In the genomic region with DNA sequence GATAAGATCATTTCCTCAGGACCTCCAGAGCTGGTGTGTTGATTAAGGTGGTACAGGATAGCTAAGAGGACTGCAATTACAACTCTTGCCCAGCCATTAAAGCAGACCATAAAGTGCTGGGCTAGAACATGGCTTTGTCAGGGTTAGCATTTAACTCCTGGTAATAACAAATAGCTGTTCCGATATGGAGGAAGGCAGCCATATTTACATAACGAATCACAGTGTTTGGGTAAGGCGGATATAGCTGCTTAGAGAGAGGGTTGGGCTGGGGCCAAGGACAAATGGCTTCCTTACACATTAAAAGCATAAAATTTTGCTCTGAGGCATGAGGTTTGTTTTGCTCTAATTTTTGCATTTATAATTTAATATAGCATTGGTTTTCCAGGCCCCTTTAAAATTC, we compare ENCODE assay signal across 1 cellular context.
A peak's percentile ranks its signal among the peaks of the same experiment; 100 is the strongest.
TF ChIP-seq lines count a peak whose summit lies in the region.

No MANE protein-coding gene starts in this region.

TF ChIP-seq in HepG2, 621 proteins besides CTCF, POLR2A, EP300 and RAD21 (continued from another document and continues in another):
- TF ChIP-seq, protein P1, sequence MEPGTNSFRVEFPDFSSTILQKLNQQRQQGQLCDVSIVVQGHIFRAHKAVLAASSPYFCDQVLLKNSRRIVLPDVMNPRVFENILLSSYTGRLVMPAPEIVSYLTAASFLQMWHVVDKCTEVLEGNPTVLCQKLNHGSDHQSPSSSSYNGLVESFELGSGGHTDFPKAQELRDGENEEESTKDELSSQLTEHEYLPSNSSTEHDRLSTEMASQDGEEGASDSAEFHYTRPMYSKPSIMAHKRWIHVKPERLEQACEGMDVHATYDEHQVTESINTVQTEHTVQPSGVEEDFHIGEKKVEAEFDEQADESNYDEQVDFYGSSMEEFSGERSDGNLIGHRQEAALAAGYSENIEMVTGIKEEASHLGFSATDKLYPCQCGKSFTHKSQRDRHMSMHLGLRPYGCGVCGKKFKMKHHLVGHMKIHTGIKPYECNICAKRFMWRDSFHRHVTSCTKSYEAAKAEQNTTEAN (CRISPR knock-in tag; conservative IDR thresholded peaks at IDR 0.05): no peak
- TF ChIP-seq EHMT2 (IDR thresholded peaks at IDR 0.05; ENCODE audit: borderline replicate concordance, low read depth, low read length) (no peak), SAP130 (CRISPR knock-in tag; IDR thresholded peaks at IDR 0.05; ENCODE audit: low read depth) (peak; percentile 43; the same call in 1 of the 2 replicates), HIVEP1 (CRISPR knock-in tag; IDR thresholded peaks at IDR 0.05) (no peak), SP1 (IDR thresholded peaks at IDR 0.05) (no peak), SP1 (CRISPR knock-in tag; IDR thresholded peaks at IDR 0.05) (no peak), RARA (CRISPR knock-in tag; IDR thresholded peaks at IDR 0.05) (peak; percentile 95), SIN3A (IDR thresholded peaks at IDR 0.05; ENCODE audit: borderline replicate concordance, low read depth, low read length) (no peak), NR2F6 (IDR thresholded peaks at IDR 0.05) (0 out of 2 replicates have a peak, but pooled peaks have one; percentile 20), NR2F6 (CRISPR knock-in tag; IDR thresholded peaks at IDR 0.05) (peak; percentile 52; the same call in 1 of the 2 replicates), ZFP37 (CRISPR knock-in tag; IDR thresholded peaks at IDR 0.05; ENCODE audit: borderline replicate concordance) (no peak), KDM4B (CRISPR knock-in tag; IDR thresholded peaks at IDR 0.05) (no peak), NPAS2 (CRISPR knock-in tag; IDR thresholded peaks at IDR 0.05; ENCODE audit: borderline replicate concordance) (no peak), REPIN1 (CRISPR knock-in tag; IDR thresholded peaks at IDR 0.05; ENCODE audit: borderline replicate concordance, low read depth) (no peak), ZSCAN9 (CRISPR knock-in tag; IDR thresholded peaks at IDR 0.05; ENCODE audit: borderline replicate concordance) (no peak), ZFAT (CRISPR knock-in tag; conservative IDR thresholded peaks at IDR 0.05) (no peak), FOXA3 (CRISPR knock-in tag; IDR thresholded peaks at IDR 0.05) (peak; percentile 92), ZFP41 (CRISPR knock-in tag; IDR thresholded peaks at IDR 0.05; ENCODE audit: borderline replicate concordance) (no peak), RXRB (CRISPR knock-in tag; IDR thresholded peaks at IDR 0.05; ENCODE audit: borderline replicate concordance) (peak; percentile 80), ZNF615 (CRISPR knock-in tag; IDR thresholded peaks at IDR 0.05; ENCODE audit: borderline replicate concordance) (no peak), ZNF644 (CRISPR knock-in tag; IDR thresholded peaks at IDR 0.05; ENCODE audit: low read depth) (peak; percentile 79), ZFY (CRISPR knock-in tag; IDR thresholded peaks at IDR 0.05) (no peak), SATB2 (CRISPR knock-in tag; IDR thresholded peaks at IDR 0.05) (no peak), ZSCAN20 (CRISPR knock-in tag; IDR thresholded peaks at IDR 0.05; ENCODE audit: borderline replicate concordance) (no peak), ZNF776 (CRISPR knock-in tag; IDR thresholded peaks at IDR 0.05) (no peak), ETV6 (CRISPR knock-in tag; conservative IDR thresholded peaks at IDR 0.05) (no peak), SMARCC2 (IDR thresholded peaks at IDR 0.05) (no peak), SP2 (CRISPR knock-in tag; IDR thresholded peaks at IDR 0.05) (no peak)
- TF ChIP-seq, protein P2, sequence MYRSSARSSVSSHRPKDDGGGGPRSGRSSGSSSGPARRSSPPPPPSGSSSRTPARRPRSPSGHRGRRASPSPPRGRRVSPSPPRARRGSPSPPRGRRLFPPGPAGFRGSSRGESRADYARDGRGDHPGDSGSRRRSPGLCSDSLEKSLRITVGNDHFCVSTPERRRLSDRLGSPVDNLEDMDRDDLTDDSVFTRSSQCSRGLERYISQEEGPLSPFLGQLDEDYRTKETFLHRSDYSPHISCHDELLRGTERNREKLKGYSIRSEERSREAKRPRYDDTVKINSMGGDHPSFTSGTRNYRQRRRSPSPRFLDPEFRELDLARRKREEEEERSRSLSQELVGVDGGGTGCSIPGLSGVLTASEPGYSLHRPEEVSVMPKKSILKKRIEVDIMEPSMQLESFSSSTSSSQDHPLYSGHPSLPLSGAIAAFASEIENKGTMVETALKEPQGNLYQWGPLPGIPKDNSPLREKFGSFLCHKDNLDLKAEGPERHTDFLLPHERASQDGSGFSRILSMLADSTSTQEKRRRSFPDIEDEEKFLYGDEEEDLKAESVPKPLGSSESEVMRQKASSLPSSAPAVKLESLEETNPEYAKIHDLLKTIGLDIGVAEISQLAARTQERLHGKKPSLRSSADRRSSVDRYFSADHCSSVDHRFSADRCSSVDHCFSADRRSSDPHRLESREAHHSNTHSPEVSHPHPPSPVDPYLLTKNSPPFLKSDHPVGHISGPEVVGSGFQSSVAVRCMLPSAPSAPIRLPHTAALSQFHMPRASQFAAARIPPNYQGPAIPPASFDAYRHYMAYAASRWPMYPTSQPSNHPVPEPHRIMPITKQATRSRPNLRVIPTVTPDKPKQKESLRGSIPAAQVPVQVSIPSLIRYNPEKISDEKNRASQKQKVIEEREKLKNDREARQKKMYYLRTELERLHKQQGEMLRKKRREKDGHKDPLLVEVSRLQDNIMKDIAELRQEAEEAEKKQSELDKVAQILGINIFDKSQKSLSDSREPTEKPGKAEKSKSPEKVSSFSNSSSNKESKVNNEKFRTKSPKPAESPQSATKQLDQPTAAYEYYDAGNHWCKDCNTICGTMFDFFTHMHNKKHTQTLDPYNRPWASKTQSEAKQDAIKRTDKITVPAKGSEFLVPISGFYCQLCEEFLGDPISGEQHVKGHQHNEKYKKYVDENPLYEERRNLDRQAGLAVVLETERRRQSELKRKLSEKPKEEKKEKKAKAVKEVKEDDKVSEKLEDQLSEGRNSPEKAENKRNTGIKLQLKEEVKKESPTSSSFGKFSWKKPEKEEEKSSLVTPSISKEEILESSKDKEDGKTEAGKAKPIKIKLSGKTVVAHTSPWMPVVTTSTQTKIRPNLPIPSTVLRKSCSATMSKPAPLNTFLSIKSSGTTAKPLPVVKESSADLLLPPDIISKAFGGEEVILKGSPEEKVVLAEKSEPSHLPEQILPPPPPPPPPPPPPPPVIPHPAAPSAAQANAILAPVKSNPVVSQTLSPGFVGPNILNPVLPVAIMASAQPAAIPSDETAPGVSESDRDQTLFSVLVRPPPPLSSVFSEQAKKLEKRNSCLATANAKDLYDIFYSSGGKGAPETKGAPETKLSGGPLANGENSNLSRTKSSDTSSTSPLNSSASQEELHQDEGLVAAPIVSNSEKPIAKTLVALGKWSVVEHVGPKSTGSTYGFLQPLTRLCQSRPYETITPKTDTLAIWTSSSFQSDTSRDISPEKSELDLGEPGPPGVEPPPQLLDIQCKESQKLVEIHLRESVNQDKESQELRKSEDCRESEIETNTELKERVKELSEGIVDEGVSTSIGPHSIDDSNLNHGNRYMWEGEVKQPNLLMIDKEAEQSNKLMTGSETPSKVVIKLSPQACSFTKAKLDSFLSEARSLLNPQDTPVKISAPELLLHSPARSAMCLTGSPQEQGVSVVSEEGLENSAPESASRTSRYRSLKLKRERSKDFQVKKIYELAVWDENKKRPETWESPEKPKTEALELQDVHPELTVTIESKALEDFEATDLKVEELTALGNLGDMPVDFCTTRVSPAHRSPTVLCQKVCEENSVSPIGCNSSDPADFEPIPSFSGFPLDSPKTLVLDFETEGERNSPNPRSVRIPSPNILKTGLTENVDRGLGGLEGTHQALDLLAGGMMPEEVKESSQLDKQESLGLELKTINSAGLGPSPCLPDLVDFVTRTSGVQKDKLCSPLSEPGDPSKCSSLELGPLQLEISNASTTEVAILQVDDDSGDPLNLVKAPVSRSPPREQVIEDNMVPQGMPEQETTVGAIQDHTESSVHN (CRISPR knock-in tag; IDR thresholded peaks at IDR 0.05): no peak
- TF ChIP-seq, protein P3, sequence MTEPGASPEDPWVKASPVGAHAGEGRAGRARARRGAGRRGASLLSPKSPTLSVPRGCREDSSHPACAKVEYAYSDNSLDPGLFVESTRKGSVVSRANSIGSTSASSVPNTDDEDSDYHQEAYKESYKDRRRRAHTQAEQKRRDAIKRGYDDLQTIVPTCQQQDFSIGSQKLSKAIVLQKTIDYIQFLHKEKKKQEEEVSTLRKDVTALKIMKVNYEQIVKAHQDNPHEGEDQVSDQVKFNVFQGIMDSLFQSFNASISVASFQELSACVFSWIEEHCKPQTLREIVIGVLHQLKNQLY (CRISPR knock-in tag; IDR thresholded peaks at IDR 0.05): no peak
- TF ChIP-seq, protein P4, sequence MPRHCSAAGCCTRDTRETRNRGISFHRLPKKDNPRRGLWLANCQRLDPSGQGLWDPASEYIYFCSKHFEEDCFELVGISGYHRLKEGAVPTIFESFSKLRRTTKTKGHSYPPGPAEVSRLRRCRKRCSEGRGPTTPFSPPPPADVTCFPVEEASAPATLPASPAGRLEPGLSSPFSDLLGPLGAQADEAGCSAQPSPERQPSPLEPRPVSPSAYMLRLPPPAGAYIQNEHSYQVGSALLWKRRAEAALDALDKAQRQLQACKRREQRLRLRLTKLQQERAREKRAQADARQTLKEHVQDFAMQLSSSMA (CRISPR knock-in tag; IDR thresholded peaks at IDR 0.05): no peak
- TF ChIP-seq, protein P5, sequence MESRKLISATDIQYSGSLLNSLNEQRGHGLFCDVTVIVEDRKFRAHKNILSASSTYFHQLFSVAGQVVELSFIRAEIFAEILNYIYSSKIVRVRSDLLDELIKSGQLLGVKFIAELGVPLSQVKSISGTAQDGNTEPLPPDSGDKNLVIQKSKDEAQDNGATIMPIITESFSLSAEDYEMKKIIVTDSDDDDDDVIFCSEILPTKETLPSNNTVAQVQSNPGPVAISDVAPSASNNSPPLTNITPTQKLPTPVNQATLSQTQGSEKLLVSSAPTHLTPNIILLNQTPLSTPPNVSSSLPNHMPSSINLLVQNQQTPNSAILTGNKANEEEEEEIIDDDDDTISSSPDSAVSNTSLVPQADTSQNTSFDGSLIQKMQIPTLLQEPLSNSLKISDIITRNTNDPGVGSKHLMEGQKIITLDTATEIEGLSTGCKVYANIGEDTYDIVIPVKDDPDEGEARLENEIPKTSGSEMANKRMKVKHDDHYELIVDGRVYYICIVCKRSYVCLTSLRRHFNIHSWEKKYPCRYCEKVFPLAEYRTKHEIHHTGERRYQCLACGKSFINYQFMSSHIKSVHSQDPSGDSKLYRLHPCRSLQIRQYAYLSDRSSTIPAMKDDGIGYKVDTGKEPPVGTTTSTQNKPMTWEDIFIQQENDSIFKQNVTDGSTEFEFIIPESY (CRISPR knock-in tag; IDR thresholded peaks at IDR 0.05): no peak
- TF ChIP-seq, protein P6, sequence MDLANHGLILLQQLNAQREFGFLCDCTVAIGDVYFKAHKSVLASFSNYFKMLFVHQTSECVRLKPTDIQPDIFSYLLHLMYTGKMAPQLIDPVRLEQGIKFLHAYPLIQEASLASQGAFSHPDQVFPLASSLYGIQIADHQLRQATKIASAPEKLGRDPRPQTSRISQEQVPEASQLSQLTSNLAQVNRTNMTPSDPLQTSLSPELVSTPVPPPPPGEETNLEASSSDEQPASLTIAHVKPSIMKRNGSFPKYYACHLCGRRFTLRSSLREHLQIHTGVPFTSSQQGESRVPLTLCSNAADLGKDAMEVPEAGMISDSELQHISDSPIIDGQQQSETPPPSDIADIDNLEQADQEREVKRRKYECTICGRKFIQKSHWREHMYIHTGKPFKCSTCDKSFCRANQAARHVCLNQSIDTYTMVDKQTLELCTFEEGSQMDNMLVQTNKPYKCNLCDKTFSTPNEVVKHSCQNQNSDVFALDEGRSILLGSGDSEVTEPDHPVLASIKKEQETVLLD (CRISPR knock-in tag; IDR thresholded peaks at IDR 0.05; ENCODE audit: low read depth): no peak
- TF ChIP-seq, protein P7, sequence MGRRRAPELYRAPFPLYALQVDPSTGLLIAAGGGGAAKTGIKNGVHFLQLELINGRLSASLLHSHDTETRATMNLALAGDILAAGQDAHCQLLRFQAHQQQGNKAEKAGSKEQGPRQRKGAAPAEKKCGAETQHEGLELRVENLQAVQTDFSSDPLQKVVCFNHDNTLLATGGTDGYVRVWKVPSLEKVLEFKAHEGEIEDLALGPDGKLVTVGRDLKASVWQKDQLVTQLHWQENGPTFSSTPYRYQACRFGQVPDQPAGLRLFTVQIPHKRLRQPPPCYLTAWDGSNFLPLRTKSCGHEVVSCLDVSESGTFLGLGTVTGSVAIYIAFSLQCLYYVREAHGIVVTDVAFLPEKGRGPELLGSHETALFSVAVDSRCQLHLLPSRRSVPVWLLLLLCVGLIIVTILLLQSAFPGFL (CRISPR knock-in tag; IDR thresholded peaks at IDR 0.05): no peak
- TF ChIP-seq, protein P8, sequence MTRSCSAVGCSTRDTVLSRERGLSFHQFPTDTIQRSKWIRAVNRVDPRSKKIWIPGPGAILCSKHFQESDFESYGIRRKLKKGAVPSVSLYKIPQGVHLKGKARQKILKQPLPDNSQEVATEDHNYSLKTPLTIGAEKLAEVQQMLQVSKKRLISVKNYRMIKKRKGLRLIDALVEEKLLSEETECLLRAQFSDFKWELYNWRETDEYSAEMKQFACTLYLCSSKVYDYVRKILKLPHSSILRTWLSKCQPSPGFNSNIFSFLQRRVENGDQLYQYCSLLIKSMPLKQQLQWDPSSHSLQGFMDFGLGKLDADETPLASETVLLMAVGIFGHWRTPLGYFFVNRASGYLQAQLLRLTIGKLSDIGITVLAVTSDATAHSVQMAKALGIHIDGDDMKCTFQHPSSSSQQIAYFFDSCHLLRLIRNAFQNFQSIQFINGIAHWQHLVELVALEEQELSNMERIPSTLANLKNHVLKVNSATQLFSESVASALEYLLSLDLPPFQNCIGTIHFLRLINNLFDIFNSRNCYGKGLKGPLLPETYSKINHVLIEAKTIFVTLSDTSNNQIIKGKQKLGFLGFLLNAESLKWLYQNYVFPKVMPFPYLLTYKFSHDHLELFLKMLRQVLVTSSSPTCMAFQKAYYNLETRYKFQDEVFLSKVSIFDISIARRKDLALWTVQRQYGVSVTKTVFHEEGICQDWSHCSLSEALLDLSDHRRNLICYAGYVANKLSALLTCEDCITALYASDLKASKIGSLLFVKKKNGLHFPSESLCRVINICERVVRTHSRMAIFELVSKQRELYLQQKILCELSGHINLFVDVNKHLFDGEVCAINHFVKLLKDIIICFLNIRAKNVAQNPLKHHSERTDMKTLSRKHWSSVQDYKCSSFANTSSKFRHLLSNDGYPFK (CRISPR knock-in tag; IDR thresholded peaks at IDR 0.05; ENCODE audit: borderline replicate concordance): no peak
- TF ChIP-seq, protein P9, sequence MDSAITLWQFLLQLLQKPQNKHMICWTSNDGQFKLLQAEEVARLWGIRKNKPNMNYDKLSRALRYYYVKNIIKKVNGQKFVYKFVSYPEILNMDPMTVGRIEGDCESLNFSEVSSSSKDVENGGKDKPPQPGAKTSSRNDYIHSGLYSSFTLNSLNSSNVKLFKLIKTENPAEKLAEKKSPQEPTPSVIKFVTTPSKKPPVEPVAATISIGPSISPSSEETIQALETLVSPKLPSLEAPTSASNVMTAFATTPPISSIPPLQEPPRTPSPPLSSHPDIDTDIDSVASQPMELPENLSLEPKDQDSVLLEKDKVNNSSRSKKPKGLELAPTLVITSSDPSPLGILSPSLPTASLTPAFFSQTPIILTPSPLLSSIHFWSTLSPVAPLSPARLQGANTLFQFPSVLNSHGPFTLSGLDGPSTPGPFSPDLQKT (CRISPR knock-in tag; IDR thresholded peaks at IDR 0.05; ENCODE audit: borderline replicate concordance): no peak
- TF ChIP-seq, protein P10, sequence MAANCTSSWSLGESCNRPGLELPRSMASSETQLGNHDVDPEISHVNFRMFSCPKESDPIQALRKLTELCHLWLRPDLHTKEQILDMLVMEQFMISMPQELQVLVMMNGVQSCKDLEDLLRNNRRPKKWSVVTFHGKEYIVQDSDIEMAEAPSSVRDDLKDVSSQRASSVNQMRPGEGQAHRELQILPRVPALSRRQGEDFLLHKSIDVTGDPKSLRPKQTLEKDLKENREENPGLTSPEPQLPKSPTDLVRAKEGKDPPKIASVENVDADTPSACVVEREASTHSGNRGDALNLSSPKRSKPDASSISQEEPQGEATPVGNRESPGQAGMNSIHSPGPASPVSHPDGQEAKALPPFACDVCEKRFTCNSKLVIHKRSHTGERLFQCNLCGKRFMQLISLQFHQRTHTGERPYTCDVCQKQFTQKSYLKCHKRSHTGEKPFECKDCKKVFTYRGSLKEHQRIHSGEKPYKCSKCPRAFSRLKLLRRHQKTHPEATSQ (CRISPR knock-in tag; IDR thresholded peaks at IDR 0.05; ENCODE audit: borderline replicate concordance): no peak
